8 cellular contexts compared by ENCODE assay signal in the genomic region with DNA sequence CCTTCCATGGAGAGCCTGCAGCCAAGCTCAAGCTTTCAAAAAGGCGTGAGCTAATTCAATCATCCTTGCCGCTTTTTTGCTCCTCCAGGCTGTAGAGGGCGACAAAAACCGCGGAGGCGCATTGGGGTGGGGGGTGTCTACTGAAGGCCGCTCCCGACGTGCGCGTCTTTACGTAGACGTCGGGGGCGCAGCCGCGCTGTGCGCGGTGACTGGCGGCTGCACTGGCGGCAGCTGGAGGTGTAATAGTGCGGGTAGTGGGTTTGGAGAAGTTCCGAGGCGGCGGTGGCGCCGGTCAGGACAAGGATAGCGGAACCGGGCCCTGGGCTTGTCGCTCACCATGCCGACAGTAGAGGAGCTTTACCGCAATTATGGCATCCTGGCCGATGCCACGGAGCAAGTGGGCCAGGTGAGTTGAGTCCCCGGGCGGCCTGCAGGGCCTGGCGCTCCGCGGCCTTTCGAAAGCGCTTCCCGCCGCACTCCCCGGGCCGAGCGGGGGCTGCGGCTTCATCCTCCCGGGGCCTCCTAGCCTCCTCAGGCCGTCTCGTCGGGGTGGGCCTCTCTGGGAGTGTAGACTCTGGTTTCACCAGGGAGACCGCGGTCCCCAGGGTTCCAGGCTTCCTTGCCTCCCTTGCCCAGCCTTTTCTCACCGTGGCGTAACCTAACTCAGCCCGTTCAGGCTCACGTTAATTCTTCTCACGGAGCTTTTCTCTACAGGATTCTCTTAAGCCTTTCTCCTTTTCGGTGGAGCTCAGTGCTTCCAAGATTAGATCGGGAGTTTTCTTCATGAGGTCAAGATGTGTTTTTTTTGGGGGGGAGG. TPM values are rescaled to one million over a fixed set of nuclear protein-coding genes. Genes with fewer than 3 reads are reported as not detected.
A peak's percentile ranks its signal among the peaks of the same experiment; 100 is the strongest.
DNase-seq lines count a peak whose midpoint lies in the region; ATAC-seq and TF ChIP-seq lines count a peak whose summit lies in the region.

TSS of gene API5 (plus strand) at position 206 of the 817 bp plus-strand sequence. CDS start at position 338, 132 bp downstream.

- intact Hi-C loops in T-helper 1 cell treated with Interleukin-12 subunit alpha and Interleukin-12 subunit beta and Interleukin-4 antibody, amounts not matched to agents 30 ng/mL and 1 ng/mL, for 36 hours (cut with micrococcal nuclease): loop anchor here (1.0 to 5.0 kb wide), 11 partner anchors 46 to 754 kb away; partner anchors contain the start of genes ACCS, ALKBH3, HSD17B12 and TTC17
- intact Hi-C loops in left cardiac atrium (cut with DNase I): no loop called here
- intact Hi-C loops in posterior vena cava (cut with DNase I): no loop called here
- intact Hi-C loops in upper lobe of right lung (cut with DNase I): no loop called here

- ATAC-seq in HG02884 (IDR thresholded peaks at IDR 0.05; ENCODE audit: unreplicated experiment) (peak; percentile 98), left cardiac atrium (peak; percentile 100), upper lobe of right lung (peak; percentile 100)

- H3K9me3 ChIP-seq in upper lobe of right lung: no peaks in the 10 kb centered on the region

- no peaks in the 10 kb centered on the region for H3K27me3 ChIP-seq in upper lobe of right lung

- H3K4me3 ChIP-seq in upper lobe of right lung: peak within 1 kb of the TSS; percentile 80

- in situ Hi-C loops in GM13977 (cut with MboI; ENCODE audit: low pct_unique_long_range_greater_than_20kb, low sequenced_read_pairs, unreplicated experiment): no loop called here

- peaks cover 27% of the 10 kb centered on the region for H3K4me1 ChIP-seq in upper lobe of right lung

- no peaks in the 10 kb centered on the region for H3K36me3 ChIP-seq in upper lobe of right lung

- peak within 1 kb of the TSS; percentile 81 for H3K27ac ChIP-seq in upper lobe of right lung

- DNase-seq in GM13977 (ENCODE audit: low spot score) (peak; percentile 84), NCI-H146 treated with DMSO at 0.1 percent for 48 hours (lab: John Stamatoyannopoulos, UW; ENCODE audit: unreplicated experiment) (peak; percentile 89), amniotic epithelial cell (ENCODE audit: low read depth) (peak; percentile 92), left cardiac atrium (peak; percentile 93), posterior vena cava (ENCODE audit: low spot score) (peak; percentile 97), upper lobe of right lung (peak; percentile 96)

- TF ChIP-seq CTCF in GM13977 (IDR thresholded peaks at IDR 0.05; ENCODE audit: extremely low read depth, insufficient read depth, missing control alignments) (peak; percentile 87), upper lobe of right lung (IDR thresholded peaks at IDR 0.05) (peak; percentile 74)

RNA-seq across cellular contexts. Expression of gene API5, which starts in this region (rescaled TPM):
- total RNA-seq in T-helper 1 cell treated with Interleukin-12 subunit alpha and Interleukin-12 subunit beta and Interleukin-4 antibody, amounts not matched to agents 30 ng/mL and 1 ng/mL, for 36 hours: 125 and 126 TPM in 2 replicates
- total RNA-seq in left cardiac atrium: 10 to 100 TPM; 41.2 to 52.8 TPM
- 10 to 100 TPM; 69.8 to 79.1 TPM for total RNA-seq in posterior vena cava
- 76.5 TPM for total RNA-seq in upper lobe of right lung

Comparison
In these comparisons a context has a peak if more than half of its experiments do, and no peak if none do; other contexts are left out.
1. Peak in every context shown above with its lines: DNase-seq, ATAC-seq, H3K4me3 ChIP-seq and H3K27ac ChIP-seq.